8 cellular contexts compared by ENCODE assay signal in the genomic region with DNA sequence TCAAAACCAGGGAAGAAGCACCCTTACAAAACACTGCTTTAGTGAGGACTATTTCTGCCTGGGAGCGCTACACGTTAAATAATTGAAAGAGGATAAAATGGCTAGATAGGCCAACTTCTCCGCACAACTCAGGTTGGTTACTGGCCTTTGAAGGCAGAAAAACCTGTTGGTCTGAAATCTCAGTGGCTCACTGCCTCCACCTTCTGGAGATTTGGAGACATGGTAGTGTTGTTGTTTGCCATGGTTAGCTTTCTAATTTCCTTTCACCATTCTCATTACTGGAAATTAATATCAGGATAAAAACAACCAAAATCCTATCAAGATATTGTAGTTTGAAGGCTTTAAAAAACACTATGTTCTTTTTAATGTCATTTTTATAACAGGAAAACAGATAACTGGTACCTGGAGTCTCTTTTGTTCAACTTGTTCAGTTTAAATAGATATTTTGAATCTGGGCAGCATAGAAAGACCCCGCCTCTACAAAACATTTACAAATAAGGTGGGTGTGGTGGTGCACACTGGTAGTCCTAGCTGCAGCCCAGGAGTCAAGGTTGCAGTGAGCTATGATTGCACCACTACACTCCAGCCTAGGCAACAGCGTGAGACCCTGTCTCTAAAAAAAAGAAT. TPM values are rescaled to one million over a fixed set of nuclear protein-coding genes. Genes with fewer than 3 reads are reported as not detected.
DNase-seq lines count a peak whose midpoint lies in the region; ATAC-seq and TF ChIP-seq lines count a peak whose summit lies in the region.
"Had no signal": no experiment of that assay in that cellular context is flagged by ENCODE, and none has a peak within 500 bp of the region (broad histone marks: within the 10 kb centered on the region; RNA-seq: fewer than 3 reads in every experiment).

No MANE protein-coding gene starts in this region.

- ATAC-seq in HG02884 (IDR thresholded peaks at IDR 0.05; ENCODE audit: unreplicated experiment) (peak; percentile 70), right lobe of liver (peak; percentile 90 to 96 (median 92))

- no peak overlapping the region for H3K9ac ChIP-seq in colonic mucosa (ENCODE audit: low read depth in 2 of 2, low read length in 2 of 2)

- no peak overlapping the region for H3K4me3 ChIP-seq in colonic mucosa
- H3K4me3 ChIP-seq in right lobe of liver, result no peak overlapping the region
- H3K4me3 ChIP-seq: skin epidermis had no signal

- no peaks in the 10 kb centered on the region for H3K27me3 ChIP-seq in colonic mucosa
- H3K27me3 ChIP-seq in right lobe of liver, result no peaks in the 10 kb centered on the region

- H3K36me3 ChIP-seq in colonic mucosa (no peaks in the 10 kb centered on the region), right lobe of liver (no peaks in the 10 kb centered on the region)

- TF ChIP-seq CTCF in GM12874 (IDR thresholded peaks at IDR 0.05; ENCODE audit: insufficient read depth, low read depth, low read length), result peak; percentile 72
- peak; percentile 82 for TF ChIP-seq CTCF in colonic mucosa (IDR thresholded peaks at IDR 0.05)
- TF ChIP-seq CTCF in right lobe of liver (IDR thresholded peaks at IDR 0.05), result peak; percentile 75 to 86 (median 82)

- DNase-seq in NCI-H2227 (lab: John Stamatoyannopoulos, UW; ENCODE audit: unreplicated experiment), result peak; percentile 60
- peak; percentile 20 to 42 for DNase-seq in activated CD4-positive, alpha-beta T cell treated with anti-CD3 and anti-CD28 coated beads for 24 hours (ENCODE audit: low read depth in 2 of 2)
- DNase-seq in colonic mucosa, result peak; percentile 60
- peak in 1 of 3 donors; percentile 60 for DNase-seq in right lobe of liver
- DNase-seq in stimulated activated CD8-positive, alpha-beta memory T cell treated with anti-CD3 and anti-CD28 coated beads, Interleukin-12 subunit alpha, Interleukin-12 subunit beta, amount 100 ng/mL, for 24 hours (ENCODE audit: extremely low read depth), result peak; percentile 0

- H3K9me3 ChIP-seq in colonic mucosa (no peaks in the 10 kb centered on the region), right lobe of liver (no peaks in the 10 kb centered on the region)

- no peak for TF ChIP-seq POLR2A in right lobe of liver (IDR thresholded peaks at IDR 0.05)

- H3K27ac ChIP-seq in colonic mucosa (no peak overlapping the region), right lobe of liver (no peak overlapping the region)
- H3K27ac ChIP-seq: skin epidermis had no signal

- intact Hi-C loops in colonic mucosa (cut with DNase I) (loop anchor here (10.0 kb wide), 1 partner anchor 782 kb away; no protein-coding TSS in a partner anchor), right lobe of liver (cut with DNase I) (no loop called here)

- H3K4me1 ChIP-seq in colonic mucosa, result no peaks in the 10 kb centered on the region
- H3K4me1 ChIP-seq in right lobe of liver, result no peaks in the 10 kb centered on the region

- WGBS in right lobe of liver (ENCODE audit: insufficient coverage, low coverage, low lambda C conversion rate, missing lambda C conversion rate), result 25% methylated on average over 5 of the region's 5 CpGs

RNA-seq across cellular contexts. Expression of a gene that starts 27.5 kb away (rescaled TPM):
- 100 to 1,000 TPM; 127 to 143 TPM for total RNA-seq in colonic mucosa
- total RNA-seq in right lobe of liver, result 10 to 100 TPM; 30.5 to 57.2 (median 40.6) TPM
